9 cellular contexts compared by ENCODE assay signal in the genomic region with DNA sequence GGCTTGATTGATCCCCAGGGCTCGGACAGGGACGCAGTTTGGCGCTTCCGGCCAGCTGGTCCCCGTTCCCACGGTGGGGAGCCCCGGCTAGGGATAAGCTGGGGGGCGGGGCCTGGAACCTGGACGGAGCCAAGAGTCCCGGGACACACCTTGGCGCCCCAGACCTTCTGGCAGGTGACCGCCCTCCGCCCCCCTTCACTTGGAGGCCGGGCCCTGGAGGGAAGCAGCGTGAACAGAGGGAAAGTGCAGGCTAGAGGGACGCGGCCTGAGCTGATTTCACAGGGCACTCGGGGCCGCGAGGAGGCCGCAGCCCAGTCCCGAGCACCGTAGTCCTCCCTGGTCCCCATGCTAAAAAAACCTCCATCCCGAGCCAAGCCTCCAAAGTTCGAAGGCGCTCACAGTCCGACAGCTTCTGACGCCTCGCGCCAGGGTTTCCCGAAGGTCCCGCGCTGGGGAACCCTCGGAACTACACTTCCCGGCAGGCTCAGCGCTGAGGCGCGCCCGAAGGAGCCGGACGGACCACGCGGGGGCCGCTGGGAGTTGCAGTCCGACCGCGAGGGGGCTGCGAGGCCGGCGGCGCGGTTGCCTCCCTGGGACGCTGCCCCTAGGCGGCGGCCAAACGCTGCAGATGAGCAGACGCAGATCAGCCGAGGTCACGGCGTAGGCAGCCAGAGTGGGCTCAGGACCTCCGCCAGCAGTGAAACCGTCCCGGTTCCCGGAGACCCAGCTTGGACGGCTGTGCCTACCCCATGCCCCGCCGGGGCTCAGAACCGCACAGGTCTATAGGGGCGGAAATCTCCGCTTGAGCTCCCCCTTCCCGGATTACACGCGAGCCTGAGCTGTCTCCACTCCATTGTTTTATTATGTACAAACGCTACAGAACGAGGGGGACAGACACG. TPM values are rescaled to one million over a fixed set of nuclear protein-coding genes. Genes with fewer than 3 reads are reported as not detected.
DNase-seq lines count a peak whose midpoint lies in the region; ATAC-seq, FAIRE-seq and TF ChIP-seq lines count a peak whose summit lies in the region.
"Had no signal": no experiment of that assay in that cellular context is flagged by ENCODE, and none has a peak within 500 bp of the region (broad histone marks: within the 10 kb centered on the region; RNA-seq: fewer than 3 reads in every experiment).

Gene TBX6 (minus strand): TSS at position 451 of the 899 bp plus-strand sequence. CDS start 731 bp downstream, outside the sequence.

- ATAC-seq in HG03175 (IDR thresholded peaks at IDR 0.05; ENCODE audit: unreplicated experiment): peak; percentile 63

- peak within 1 kb of the TSS; percentile 72 for H3K4me2 ChIP-seq in keratinocyte (ENCODE audit: control insufficient read depth, extremely low read depth, insufficient read depth, low read depth, low read length)

- peak within 1 kb of the TSS; percentile 76 for H2AFZ ChIP-seq in keratinocyte (ENCODE audit: control insufficient read depth, low read length)

- TF ChIP-seq CTCF in AG10803 (conservative IDR thresholded peaks at IDR 0.05; ENCODE audit: low read length) (peak; percentile 64), keratinocyte (optimal IDR thresholded peaks at IDR 0.05 in 1 of 3, IDR thresholded peaks at IDR 0.05 in 1 of 3, conservative IDR thresholded peaks at IDR 0.05 in 1 of 3; ENCODE audit: extremely low read depth in 1 of 3, insufficient read depth in 2 of 3, low read length in 3 of 3) (peak; percentile 56 to 84 (median 71))

- H3K9me1 ChIP-seq in keratinocyte (ENCODE audit: control insufficient read depth, extremely low read depth, insufficient read depth, low read length): no peaks in the 10 kb centered on the region

- peak; percentile 66 for TF ChIP-seq POLR2A in GM18951 (IDR thresholded peaks at IDR 0.05; ENCODE audit: extremely low read depth, insufficient read depth, insufficient read length)

- DNase-seq in AG10803 (ENCODE audit: low read depth) (peak; percentile 85), NCI-H2227 (lab: John Stamatoyannopoulos, UW; ENCODE audit: unreplicated experiment) (peak; percentile 96), caudate nucleus (lab: John Stamatoyannopoulos, UW) (peak; percentile 14 to 98 (median 86)), keratinocyte (ENCODE audit: low read depth, low spot score) (no peak)
- peak; percentile 85 to 92 (median 90) for DNase-seq in activated CD4-positive, CD25-positive, alpha-beta regulatory T cell (lab: John Stamatoyannopoulos, UW)
- DNase-seq in stimulated activated CD4-positive, alpha-beta T cell treated with anti-CD3 and anti-CD28 coated beads, Interleukin-12 subunit alpha, Interleukin-12 subunit beta, amount 100 ng/mL, for 48 hours (ENCODE audit: low read depth in 2 of 3, low spot score in 1 of 3): peak; percentile 88 to 94 (median 89)

- peak within 1 kb of the TSS; percentile 85 for H3K27ac ChIP-seq in caudate nucleus (ENCODE audit: low read depth, low read length)
- H3K27ac ChIP-seq in keratinocyte (ENCODE audit: control insufficient read depth, insufficient read depth, low read length): peak within 1 kb of the TSS; percentile 63

- no peaks in the 10 kb centered on the region for H3K27me3 ChIP-seq in keratinocyte (ENCODE audit: control insufficient read depth, extremely low read depth, insufficient read depth, low read length)

- no peaks in the 10 kb centered on the region for H3K79me2 ChIP-seq in keratinocyte (ENCODE audit: control insufficient read depth, insufficient read depth, low read length)

- FAIRE-seq in keratinocyte (lab: Jason Lieb, UNC): no peak
- FAIRE-seq: TTC549 had no signal

- H3K9ac ChIP-seq in keratinocyte (ENCODE audit: control insufficient read depth, extremely low read depth, insufficient read depth, low read length): peak within 1 kb of the TSS; percentile 66

- dilution Hi-C loops in keratinocyte (cut with MboI; ENCODE audit: extremely low pct_ligation_motif_present, low sequenced_read_pairs): no loop called here

- H3K36me3 ChIP-seq in keratinocyte (ENCODE audit: control insufficient read depth in 2 of 2, extremely low read depth in 1 of 2, insufficient read depth in 2 of 2, low read length in 2 of 2): no peaks in the 10 kb centered on the region

- no peaks in the 10 kb centered on the region for H3K9me3 ChIP-seq in keratinocyte (ENCODE audit: control insufficient read depth, low read depth, low read length)

- peaks cover 51% of the 10 kb centered on the region for H3K4me1 ChIP-seq in keratinocyte (ENCODE audit: control insufficient read depth, extremely low read depth, insufficient read depth, low read length)

- in situ Hi-C loops in GM18951 (cut with MboI; ENCODE audit: low sequenced_read_pairs, unreplicated experiment): no loop called here

- no peaks in the 10 kb centered on the region for H4K20me1 ChIP-seq in keratinocyte (ENCODE audit: control insufficient read depth, extremely low read depth, insufficient read depth, low read length)

- H3K4me3 ChIP-seq in AG10803 (ENCODE audit: low read length) (peak within 1 kb of the TSS; percentile 61), keratinocyte (ENCODE audit: control insufficient read depth in 2 of 3, extremely low read depth in 1 of 3, insufficient read depth in 2 of 3, low read depth in 1 of 3, low read length in 3 of 3) (peak within 1 kb of the TSS; percentile 22 to 60 (median 46))

RNA-seq across cellular contexts. Expression of gene TBX6, which starts in this region (rescaled TPM):
- polyA plus RNA-seq in keratinocyte: 0.06 to 0.18 TPM (median 0.18 TPM) in 3 replicates
- polyA plus RNA-seq in keratinocyte (2011; ENCODE audit: low read depth): 0.77 TPM
- polyA plus RNA-seq in keratinocyte (2011; cell fraction: cytosol; rRNA removed): 0.04 and 0.16 TPM in 2 replicates
- 0.32 and 0.61 TPM in 2 replicates for polyA plus RNA-seq in keratinocyte (2011; cell fraction: nucleus; rRNA removed)
- 0.31 and 0.71 TPM in 2 replicates for polyA plus RNA-seq in keratinocyte (2012; ENCODE audit: low replicate concordance)
- 0.13 TPM in 1 of 3 replicates, not detected in the others for polyA minus RNA-seq in keratinocyte
- polyA minus RNA-seq in keratinocyte (2011; cell fraction: cytosol; rRNA and poly(A)+ RNA removed): not detected
- not detected in 2 replicates for polyA minus RNA-seq in keratinocyte (2011; cell fraction: nucleus; rRNA and poly(A)+ RNA removed)
